8 cellular contexts compared by ENCODE assay signal in genomic region chr2:121649402-121649651, GRCh38. TPM values are rescaled to one million over a fixed set of nuclear protein-coding genes. Genes with fewer than 3 reads are reported as not detected.
A peak's percentile ranks its signal among the peaks of the same experiment; 100 is the strongest.
DNase-seq lines count a peak whose midpoint lies in the region; ATAC-seq and TF ChIP-seq lines count a peak whose summit lies in the region.

Gene CLASP1, minus strand, starts transcription at chr2:121649462. Its CDS starts 43,567 bp downstream, at chr2:121605895.

- DNase-seq in GM13977 (ENCODE audit: low spot score): peak; percentile 97
- peak; percentile 93 to 96 for DNase-seq in NCI-H1930 (lab: John Stamatoyannopoulos, UW)
- peak; percentile 88 for DNase-seq in T1000 (lab: John Stamatoyannopoulos, UW)
- peak; percentile 98 for DNase-seq in astrocyte of the hippocampus (ENCODE audit: low read depth, low spot score)
- DNase-seq in hepatic stellate cell (ENCODE audit: low spot score): peak; percentile 96
- peak; percentile 95 for DNase-seq in renal cortical epithelial cell (ENCODE audit: low read depth)
- DNase-seq in superior temporal gyrus (ENCODE audit: extremely low spot score): no peak

- no peak for TF ChIP-seq CTCF in GM13977 (IDR thresholded peaks at IDR 0.05; ENCODE audit: extremely low read depth, insufficient read depth, missing control alignments)

- in situ Hi-C loops in GM13977 (cut with MboI; ENCODE audit: low pct_unique_long_range_greater_than_20kb, low sequenced_read_pairs, unreplicated experiment): no loop called here

- peak; percentile 91 for ATAC-seq in HG02870 (IDR thresholded peaks at IDR 0.05; ENCODE audit: unreplicated experiment)

RNA-seq across cellular contexts. Expression of gene CLASP1, which starts in this region (rescaled TPM):
- total RNA-seq in renal cortical epithelial cell: 52.6 and 124 TPM in 2 replicates
